1 cellular context compared by ENCODE assay signal in the genomic region with DNA sequence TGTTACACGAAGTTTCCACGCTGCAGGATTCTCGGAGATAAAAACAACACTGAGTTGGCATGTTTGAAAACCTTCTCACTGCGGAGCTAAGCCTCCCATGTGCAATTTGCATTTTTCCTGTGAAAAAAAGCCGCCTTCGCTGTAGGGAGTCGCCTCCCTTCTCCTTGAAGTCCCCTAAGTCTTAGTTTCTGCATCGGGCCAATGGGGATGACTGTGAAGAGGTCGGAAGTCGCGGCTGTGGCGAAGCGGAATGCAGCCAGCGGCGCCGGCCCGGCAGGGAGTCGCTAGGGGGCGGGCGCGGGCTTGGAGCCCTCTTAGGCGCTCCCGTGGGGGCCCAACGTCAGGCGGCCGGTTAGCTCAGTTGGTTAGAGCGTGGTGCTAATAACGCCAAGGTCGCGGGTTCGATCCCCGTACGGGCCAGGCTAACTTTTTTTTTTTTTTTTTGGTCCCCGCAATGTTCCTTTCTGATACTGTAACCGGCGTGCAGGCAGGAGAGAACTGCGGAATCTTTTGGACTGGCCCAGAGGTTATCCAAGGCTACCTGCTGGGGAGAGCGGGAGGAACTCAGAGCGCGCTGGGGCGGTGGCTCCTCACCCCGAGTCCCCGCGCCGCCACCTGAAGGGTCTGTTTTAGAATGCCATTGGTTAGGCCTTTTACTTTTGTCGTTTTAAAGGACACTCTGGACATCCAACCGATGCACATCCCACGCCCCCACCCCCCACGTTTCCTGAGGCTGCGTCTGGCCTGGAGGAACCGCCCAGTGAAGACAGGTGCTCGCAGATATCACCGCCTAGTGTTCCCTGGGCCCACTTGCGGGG.
TF ChIP-seq lines count a peak whose summit lies in the region.

No MANE protein-coding gene starts in this region.

TF ChIP-seq in HEK293, 187 proteins besides CTCF, POLR2A, EP300 and RAD21 (continued from another document and continues in another):
- TF ChIP-seq, protein P1, sequence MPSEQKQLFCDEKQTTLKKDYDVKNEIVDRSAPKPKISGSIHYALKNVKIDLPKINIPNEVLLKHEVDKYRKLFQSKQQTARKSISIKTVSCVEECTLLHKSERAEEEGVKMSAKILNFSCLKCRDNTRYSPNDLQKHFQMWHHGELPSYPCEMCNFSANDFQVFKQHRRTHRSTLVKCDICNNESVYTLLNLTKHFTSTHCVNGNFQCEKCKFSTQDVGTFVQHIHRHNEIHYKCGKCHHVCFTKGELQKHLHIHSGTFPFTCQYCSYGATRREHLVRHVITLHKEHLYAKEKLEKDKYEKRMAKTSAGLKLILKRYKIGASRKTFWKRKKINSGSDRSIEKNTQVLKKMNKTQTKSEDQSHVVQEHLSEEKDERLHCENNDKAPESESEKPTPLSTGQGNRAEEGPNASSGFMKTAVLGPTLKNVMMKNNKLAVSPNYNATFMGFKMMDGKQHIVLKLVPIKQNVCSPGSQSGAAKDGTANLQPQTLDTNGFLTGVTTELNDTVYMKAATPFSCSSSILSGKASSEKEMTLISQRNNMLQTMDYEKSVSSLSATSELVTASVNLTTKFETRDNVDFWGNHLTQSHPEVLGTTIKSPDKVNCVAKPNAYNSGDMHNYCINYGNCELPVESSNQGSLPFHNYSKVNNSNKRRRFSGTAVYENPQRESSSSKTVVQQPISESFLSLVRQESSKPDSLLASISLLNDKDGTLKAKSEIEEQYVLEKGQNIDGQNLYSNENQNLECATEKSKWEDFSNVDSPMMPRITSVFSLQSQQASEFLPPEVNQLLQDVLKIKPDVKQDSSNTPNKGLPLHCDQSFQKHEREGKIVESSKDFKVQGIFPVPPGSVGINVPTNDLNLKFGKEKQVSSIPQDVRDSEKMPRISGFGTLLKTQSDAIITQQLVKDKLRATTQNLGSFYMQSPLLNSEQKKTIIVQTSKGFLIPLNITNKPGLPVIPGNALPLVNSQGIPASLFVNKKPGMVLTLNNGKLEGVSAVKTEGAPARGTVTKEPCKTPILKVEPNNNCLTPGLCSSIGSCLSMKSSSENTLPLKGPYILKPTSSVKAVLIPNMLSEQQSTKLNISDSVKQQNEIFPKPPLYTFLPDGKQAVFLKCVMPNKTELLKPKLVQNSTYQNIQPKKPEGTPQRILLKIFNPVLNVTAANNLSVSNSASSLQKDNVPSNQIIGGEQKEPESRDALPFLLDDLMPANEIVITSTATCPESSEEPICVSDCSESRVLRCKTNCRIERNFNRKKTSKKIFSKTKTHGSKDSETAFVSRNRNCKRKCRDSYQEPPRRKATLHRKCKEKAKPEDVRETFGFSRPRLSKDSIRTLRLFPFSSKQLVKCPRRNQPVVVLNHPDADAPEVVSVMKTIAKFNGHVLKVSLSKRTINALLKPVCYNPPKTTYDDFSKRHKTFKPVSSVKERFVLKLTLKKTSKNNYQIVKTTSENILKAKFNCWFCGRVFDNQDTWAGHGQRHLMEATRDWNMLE (tag by site-specific recombination; conservative IDR thresholded peaks at IDR 0.05; ENCODE audit: low read depth), result 0 out of 2 replicates have a peak, but pooled peaks have one; percentile 53
- TF ChIP-seq SETDB1 (IDR thresholded peaks at IDR 0.05; ENCODE audit: insufficient read length, low read length), result no peak
- peak; percentile 91 for TF ChIP-seq ZNF629 (tag by site-specific recombination; IDR thresholded peaks at IDR 0.05)
- no peak for TF ChIP-seq ZNF23 (tag by site-specific recombination; IDR thresholded peaks at IDR 0.05; ENCODE audit: borderline replicate concordance)
- peak; percentile 85 for TF ChIP-seq ZBTB21 (tag by site-specific recombination; IDR thresholded peaks at IDR 0.05)
- TF ChIP-seq ZNF561 (tag by site-specific recombination; IDR thresholded peaks at IDR 0.05; ENCODE audit: borderline replicate concordance), result peak; percentile 95
- peak; percentile 90 for TF ChIP-seq ZNF610 (tag by site-specific recombination; IDR thresholded peaks at IDR 0.05; ENCODE audit: borderline replicate concordance)
- TF ChIP-seq, protein P2, sequence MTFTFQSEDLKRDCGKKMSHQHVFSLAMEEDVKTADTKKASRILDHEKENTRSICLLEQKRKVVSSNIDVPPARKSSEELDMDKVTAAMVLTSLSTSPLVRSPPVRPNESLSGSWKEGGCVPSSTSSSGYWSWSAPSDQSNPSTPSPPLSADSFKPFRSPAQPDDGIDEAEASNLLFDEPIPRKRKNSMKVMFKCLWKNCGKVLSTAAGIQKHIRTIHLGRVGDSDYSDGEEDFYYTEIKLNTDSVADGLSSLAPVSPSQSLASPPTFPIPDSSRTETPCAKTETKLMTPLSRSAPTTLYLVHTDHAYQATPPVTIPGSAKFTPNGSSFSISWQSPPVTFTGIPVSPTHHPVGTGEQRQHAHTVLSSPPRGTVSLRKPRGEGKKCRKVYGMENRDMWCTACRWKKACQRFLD (tag by site-specific recombination; IDR thresholded peaks at IDR 0.05), result no peak
- peak; percentile 72 for TF ChIP-seq ZBTB8A (tag by site-specific recombination; IDR thresholded peaks at IDR 0.05)
- TF ChIP-seq ZNF521 (tag by site-specific recombination; IDR thresholded peaks at IDR 0.05), result no peak
- TF ChIP-seq, protein P3, sequence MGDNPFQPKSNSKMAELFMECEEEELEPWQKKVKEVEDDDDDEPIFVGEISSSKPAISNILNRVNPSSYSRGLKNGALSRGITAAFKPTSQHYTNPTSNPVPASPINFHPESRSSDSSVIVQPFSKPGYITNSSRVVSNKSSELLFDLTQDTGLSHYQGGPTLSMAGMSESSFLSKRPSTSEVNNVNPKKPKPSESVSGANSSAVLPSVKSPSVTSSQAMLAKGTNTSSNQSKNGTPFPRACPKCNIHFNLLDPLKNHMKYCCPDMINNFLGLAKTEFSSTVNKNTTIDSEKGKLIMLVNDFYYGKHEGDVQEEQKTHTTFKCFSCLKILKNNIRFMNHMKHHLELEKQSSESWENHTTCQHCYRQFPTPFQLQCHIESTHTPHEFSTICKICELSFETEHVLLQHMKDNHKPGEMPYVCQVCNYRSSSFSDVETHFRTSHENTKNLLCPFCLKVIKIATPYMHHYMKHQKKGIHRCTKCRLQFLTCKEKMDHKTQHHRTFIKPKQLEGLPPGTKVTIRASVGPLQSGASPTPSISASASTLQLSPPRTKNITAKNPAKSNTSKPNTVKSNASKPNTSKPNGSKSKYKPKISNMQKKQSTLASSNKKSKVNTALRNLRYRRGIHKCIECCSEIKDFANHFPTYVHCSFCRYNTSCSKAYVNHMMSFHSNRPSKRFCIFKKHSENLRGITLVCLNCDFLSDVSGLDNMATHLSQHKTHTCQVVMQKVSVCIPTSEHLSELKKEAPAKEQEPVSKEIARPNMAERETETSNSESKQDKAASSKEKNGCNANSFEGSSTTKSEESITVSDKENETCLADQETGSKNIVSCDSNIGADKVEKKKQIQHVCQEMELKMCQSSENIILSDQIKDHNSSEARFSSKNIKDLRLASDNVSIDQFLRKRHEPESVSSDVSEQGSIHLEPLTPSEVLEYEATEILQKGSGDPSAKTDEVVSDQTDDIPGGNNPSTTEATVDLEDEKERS (tag by site-specific recombination; IDR thresholded peaks at IDR 0.05), result peak; percentile 20; the same call in 1 of the 2 replicates
- peak; percentile 79 for TF ChIP-seq YY2 (tag by site-specific recombination; IDR thresholded peaks at IDR 0.05)
- TF ChIP-seq YY1 (tag by site-specific recombination; IDR thresholded peaks at IDR 0.05), result peak; percentile 62
- no peak for TF ChIP-seq ZNF248 (tag by site-specific recombination; IDR thresholded peaks at IDR 0.05)
- TF ChIP-seq ZNF211 (tag by site-specific recombination; IDR thresholded peaks at IDR 0.05; ENCODE audit: low read depth), result no peak
- no peak for TF ChIP-seq ZNF555 (tag by site-specific recombination; conservative IDR thresholded peaks at IDR 0.05)
- TF ChIP-seq ZNF660 (tag by site-specific recombination; IDR thresholded peaks at IDR 0.05), result peak; percentile 95
- peak; percentile 94 for TF ChIP-seq KLF7 (tag by site-specific recombination; IDR thresholded peaks at IDR 0.05; ENCODE audit: borderline replicate concordance)
- no peak for TF ChIP-seq SCRT1 (tag by site-specific recombination; IDR thresholded peaks at IDR 0.05; ENCODE audit: borderline replicate concordance)
- TF ChIP-seq ZNF571 (tag by site-specific recombination; IDR thresholded peaks at IDR 0.05), result no peak
- TF ChIP-seq, protein P4, sequence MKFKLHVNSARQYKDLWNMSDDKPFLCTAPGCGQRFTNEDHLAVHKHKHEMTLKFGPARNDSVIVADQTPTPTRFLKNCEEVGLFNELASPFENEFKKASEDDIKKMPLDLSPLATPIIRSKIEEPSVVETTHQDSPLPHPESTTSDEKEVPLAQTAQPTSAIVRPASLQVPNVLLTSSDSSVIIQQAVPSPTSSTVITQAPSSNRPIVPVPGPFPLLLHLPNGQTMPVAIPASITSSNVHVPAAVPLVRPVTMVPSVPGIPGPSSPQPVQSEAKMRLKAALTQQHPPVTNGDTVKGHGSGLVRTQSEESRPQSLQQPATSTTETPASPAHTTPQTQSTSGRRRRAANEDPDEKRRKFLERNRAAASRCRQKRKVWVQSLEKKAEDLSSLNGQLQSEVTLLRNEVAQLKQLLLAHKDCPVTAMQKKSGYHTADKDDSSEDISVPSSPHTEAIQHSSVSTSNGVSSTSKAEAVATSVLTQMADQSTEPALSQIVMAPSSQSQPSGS (tag by site-specific recombination; IDR thresholded peaks at IDR 0.05; ENCODE audit: low read depth), result no peak
- TF ChIP-seq ZNF341 (tag by site-specific recombination; IDR thresholded peaks at IDR 0.05; ENCODE audit: low read depth), result peak; percentile 19; the same call in 1 of the 2 replicates
- TF ChIP-seq TRIM28 (IDR thresholded peaks at IDR 0.05; ENCODE audit: borderline replicate concordance, low read length), result peak; percentile 10; the same call in 1 of the 2 replicates
- TF ChIP-seq ZNF157 (tag by site-specific recombination; IDR thresholded peaks at IDR 0.05), result peak; percentile 37; the same call in 1 of the 2 replicates
- TF ChIP-seq, protein P5, sequence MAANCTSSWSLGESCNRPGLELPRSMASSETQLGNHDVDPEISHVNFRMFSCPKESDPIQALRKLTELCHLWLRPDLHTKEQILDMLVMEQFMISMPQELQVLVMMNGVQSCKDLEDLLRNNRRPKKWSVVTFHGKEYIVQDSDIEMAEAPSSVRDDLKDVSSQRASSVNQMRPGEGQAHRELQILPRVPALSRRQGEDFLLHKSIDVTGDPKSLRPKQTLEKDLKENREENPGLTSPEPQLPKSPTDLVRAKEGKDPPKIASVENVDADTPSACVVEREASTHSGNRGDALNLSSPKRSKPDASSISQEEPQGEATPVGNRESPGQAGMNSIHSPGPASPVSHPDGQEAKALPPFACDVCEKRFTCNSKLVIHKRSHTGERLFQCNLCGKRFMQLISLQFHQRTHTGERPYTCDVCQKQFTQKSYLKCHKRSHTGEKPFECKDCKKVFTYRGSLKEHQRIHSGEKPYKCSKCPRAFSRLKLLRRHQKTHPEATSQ (tag by site-specific recombination; IDR thresholded peaks at IDR 0.05), result peak; percentile 86
- TF ChIP-seq ZNF791 (tag by site-specific recombination; IDR thresholded peaks at IDR 0.05), result no peak
- TF ChIP-seq, protein P6, sequence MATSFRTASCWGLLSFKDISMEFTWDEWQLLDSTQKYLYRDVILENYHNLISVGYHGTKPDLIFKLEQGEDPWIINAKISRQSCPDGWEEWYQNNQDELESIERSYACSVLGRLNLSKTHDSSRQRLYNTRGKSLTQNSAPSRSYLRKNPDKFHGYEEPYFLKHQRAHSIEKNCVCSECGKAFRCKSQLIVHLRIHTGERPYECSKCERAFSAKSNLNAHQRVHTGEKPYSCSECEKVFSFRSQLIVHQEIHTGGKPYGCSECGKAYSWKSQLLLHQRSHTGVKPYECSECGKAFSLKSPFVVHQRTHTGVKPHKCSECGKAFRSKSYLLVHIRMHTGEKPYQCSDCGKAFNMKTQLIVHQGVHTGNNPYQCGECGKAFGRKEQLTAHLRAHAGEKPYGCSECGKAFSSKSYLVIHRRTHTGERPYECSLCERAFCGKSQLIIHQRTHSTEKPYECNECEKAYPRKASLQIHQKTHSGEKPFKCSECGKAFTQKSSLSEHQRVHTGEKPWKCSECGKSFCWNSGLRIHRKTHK (tag by site-specific recombination; IDR thresholded peaks at IDR 0.05), result no peak
- no peak for TF ChIP-seq HOXC10 (CRISPR knock-in tag; IDR thresholded peaks at IDR 0.05)
- TF ChIP-seq GFI1B (tag by site-specific recombination; IDR thresholded peaks at IDR 0.05), result no peak; the same call in 1 of the 2 replicates
- no peak for TF ChIP-seq ZNF530 (tag by site-specific recombination; IDR thresholded peaks at IDR 0.05; ENCODE audit: low read depth)
- TF ChIP-seq GLI4 (tag by site-specific recombination; IDR thresholded peaks at IDR 0.05), result 0 out of 2 replicates have a peak, but pooled peaks have one; percentile 84
- peak; percentile 94 for TF ChIP-seq SP7 (tag by site-specific recombination; IDR thresholded peaks at IDR 0.05)
- TF ChIP-seq, protein P7, sequence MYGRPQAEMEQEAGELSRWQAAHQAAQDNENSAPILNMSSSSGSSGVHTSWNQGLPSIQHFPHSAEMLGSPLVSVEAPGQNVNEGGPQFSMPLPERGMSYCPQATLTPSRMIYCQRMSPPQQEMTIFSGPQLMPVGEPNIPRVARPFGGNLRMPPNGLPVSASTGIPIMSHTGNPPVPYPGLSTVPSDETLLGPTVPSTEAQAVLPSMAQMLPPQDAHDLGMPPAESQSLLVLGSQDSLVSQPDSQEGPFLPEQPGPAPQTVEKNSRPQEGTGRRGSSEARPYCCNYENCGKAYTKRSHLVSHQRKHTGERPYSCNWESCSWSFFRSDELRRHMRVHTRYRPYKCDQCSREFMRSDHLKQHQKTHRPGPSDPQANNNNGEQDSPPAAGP (tag by site-specific recombination; IDR thresholded peaks at IDR 0.05), result peak; percentile 96
- TF ChIP-seq, protein P8, sequence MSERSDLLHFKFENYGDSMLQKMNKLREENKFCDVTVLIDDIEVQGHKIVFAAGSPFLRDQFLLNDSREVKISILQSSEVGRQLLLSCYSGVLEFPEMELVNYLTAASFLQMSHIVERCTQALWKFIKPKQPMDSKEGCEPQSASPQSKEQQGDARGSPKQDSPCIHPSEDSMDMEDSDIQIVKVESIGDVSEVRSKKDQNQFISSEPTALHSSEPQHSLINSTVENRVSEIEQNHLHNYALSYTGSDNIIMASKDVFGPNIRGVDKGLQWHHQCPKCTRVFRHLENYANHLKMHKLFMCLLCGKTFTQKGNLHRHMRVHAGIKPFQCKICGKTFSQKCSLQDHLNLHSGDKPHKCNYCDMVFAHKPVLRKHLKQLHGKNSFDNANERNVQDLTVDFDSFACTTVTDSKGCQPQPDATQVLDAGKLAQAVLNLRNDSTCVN (tag by site-specific recombination; optimal IDR thresholded peaks at IDR 0.05), result peak; percentile 63
- no peak for TF ChIP-seq ZNF354C (tag by site-specific recombination; IDR thresholded peaks at IDR 0.05; ENCODE audit: borderline replicate concordance, low read depth)
- peak; percentile 97 for TF ChIP-seq KLF8 (tag by site-specific recombination; IDR thresholded peaks at IDR 0.05)
- TF ChIP-seq, protein P9, sequence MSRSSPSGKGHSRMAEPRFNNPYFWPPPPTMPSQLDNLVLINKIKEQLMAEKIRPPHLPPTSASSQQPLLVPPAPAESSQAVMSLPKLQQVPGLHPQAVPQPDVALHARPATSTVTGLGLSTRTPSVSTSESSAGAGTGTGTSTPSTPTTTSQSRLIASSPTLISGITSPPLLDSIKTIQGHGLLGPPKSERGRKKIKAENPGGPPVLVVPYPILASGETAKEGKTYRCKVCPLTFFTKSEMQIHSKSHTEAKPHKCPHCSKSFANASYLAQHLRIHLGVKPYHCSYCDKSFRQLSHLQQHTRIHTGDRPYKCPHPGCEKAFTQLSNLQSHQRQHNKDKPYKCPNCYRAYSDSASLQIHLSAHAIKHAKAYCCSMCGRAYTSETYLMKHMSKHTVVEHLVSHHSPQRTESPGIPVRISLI (tag by site-specific recombination; IDR thresholded peaks at IDR 0.05), result peak; percentile 98
- peak; percentile 62 for TF ChIP-seq SCRT2 (tag by site-specific recombination; IDR thresholded peaks at IDR 0.05)
- TF ChIP-seq ZNF174 (tag by site-specific recombination; IDR thresholded peaks at IDR 0.05), result no peak
- TF ChIP-seq ZNF112 (tag by site-specific recombination; IDR thresholded peaks at IDR 0.05), result no peak
- no peak for TF ChIP-seq PRDM1 (tag by site-specific recombination; IDR thresholded peaks at IDR 0.05)
